18 cellular contexts compared by ENCODE assay signal in genomic region chr11:114088836-114089235, GRCh38. TPM values are rescaled to one million over a fixed set of nuclear protein-coding genes. Genes with fewer than 3 reads are reported as not detected.
DNase-seq lines count a peak whose midpoint lies in the region; ATAC-seq and TF ChIP-seq lines count a peak whose summit lies in the region.
"Had no signal": no experiment of that assay in that cellular context is flagged by ENCODE, and none has a peak within 500 bp of the region (broad histone marks: within the 10 kb centered on the region; RNA-seq: fewer than 3 reads in every experiment).

No MANE protein-coding gene starts in this region.

- ATAC-seq in HG02759 (IDR thresholded peaks at IDR 0.05; ENCODE audit: unreplicated experiment), result no peak
- ATAC-seq: K562, pancreas had no signal

- TF ChIP-seq CTCF in GM13976 (IDR thresholded peaks at IDR 0.05; ENCODE audit: borderline replicate concordance, control extremely low read depth, extremely low read depth, insufficient read depth, missing control alignments) (no peak), coronary artery (IDR thresholded peaks at IDR 0.05) (no peak)

- in situ Hi-C loops in GM13976 (cut with MboI; ENCODE audit: low sequenced_read_pairs, unreplicated experiment), result no loop called here

- peak overlapping the region; percentile 52 for H3K4me3 ChIP-seq in coronary artery
- H3K4me3 ChIP-seq in skeletal muscle tissue (ENCODE audit: low read length in 3 of 3), result no peak overlapping the region
- H3K4me3 ChIP-seq: K562, pancreas, SK-N-MC had no signal

- DNase-seq in GM13976 (ENCODE audit: low spot score), result peak; percentile 6
- no peak for DNase-seq in coronary artery (ENCODE audit: low spot score)
- peak; percentile 90 for DNase-seq in medulla oblongata (ENCODE audit: extremely low spot score)
- no peak for DNase-seq in NCI-H446 treated with DMSO at 0.1 percent for 48 hours (lab: John Stamatoyannopoulos, UW)
- no peak for DNase-seq in NCI-H345 (lab: John Stamatoyannopoulos, UW)
- no peak for DNase-seq in NCI-H1105 treated with DMSO at 0.1 percent for 48 hours (lab: John Stamatoyannopoulos, UW)
- DNase-seq: activated naive CD4-positive, alpha-beta T cell; NCI-H1417 treated with DMSO at 0.1 percent for 48 hours; NCI-H446; trophoblast cell; WERI-Rb-1 had no signal

- no peaks in the 10 kb centered on the region for H3K27me3 ChIP-seq in skeletal muscle tissue (ENCODE audit: control insufficient read depth in 3 of 3, insufficient read depth in 3 of 3, low read length in 3 of 3)
- H3K27me3 ChIP-seq: breast epithelium, pancreas had no signal

- peak overlapping the region in 1 of 3 donors; percentile 62 for H3K9ac ChIP-seq in skeletal muscle tissue (ENCODE audit: low read depth in 1 of 3, low read length in 3 of 3)

- peak overlapping the region; percentile 56 to 79 for H3K27ac ChIP-seq in coronary artery
- peak overlapping the region; percentile 15 for H3K27ac ChIP-seq in skeletal muscle tissue (ENCODE audit: low read depth, low read length)
- H3K27ac ChIP-seq: pancreas, SK-N-MC, WERI-Rb-1 had no signal

- H3K36me3 ChIP-seq in skeletal muscle tissue (ENCODE audit: control insufficient read depth in 3 of 3, insufficient read depth in 3 of 3, low read length in 3 of 3), result peaks cover 2 to 6% (median 6%) of the 10 kb centered on the region in 3 donors
- H3K36me3 ChIP-seq: breast epithelium, WERI-Rb-1 had no signal

- H3K4me1 ChIP-seq in skeletal muscle tissue (ENCODE audit: control insufficient read depth in 3 of 3, insufficient read depth in 3 of 3, low read length in 3 of 3), result peaks cover 95 to 99% (median 98%) of the 10 kb centered on the region in 3 donors

- H3K9me3 ChIP-seq in skeletal muscle tissue (ENCODE audit: control insufficient read depth in 3 of 3, low read length in 3 of 3), result no peaks in the 10 kb centered on the region
- H3K9me3 ChIP-seq: breast epithelium, pancreas had no signal

RNA-seq across cellular contexts. Expression of gene ZBTB16, which starts 29.3 kb away (rescaled TPM):
- 6.8 TPM for total RNA-seq in skeletal muscle tissue
- total RNA-seq: mesothelial cell of epicardium had no signal

Comparison
In these comparisons a context has a peak if more than half of its experiments do, and no peak if none do; other contexts are left out.
1. DNase-seq: peak in GM13976 (single experiment) and medulla oblongata (single experiment); none in coronary artery (single experiment), NCI-H446 treated with DMSO at 0.1 percent for 48 hours (single experiment), NCI-H345 (single experiment) and NCI-H1105 treated with DMSO at 0.1 percent for 48 hours (single experiment).